19 cellular contexts compared by ENCODE assay signal in the genomic region with DNA sequence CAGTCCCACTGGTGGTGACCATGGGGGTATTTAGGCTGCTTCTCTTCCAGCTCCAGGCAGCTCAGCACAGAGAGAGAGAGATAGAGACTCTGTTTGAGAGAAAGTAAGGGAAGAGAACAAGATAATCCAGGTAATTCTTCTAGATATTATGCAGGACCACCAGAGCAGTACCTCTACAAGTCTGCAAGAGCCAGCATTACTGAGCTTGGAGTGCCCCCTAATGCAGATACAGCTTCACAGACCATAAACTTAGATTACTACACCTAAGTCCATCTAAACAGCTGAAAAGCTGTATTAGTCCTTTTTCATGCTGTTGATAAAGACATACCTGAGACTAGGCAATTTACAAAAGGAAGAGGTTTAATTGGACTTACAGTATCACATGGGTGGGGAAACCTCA.
A peak's percentile ranks its signal among the peaks of the same experiment; 100 is the strongest.
DNase-seq lines count a peak whose midpoint lies in the region; ATAC-seq, FAIRE-seq and TF ChIP-seq lines count a peak whose summit lies in the region.
"Had no signal": no experiment of that assay in that cellular context is flagged by ENCODE, and none has a peak within 500 bp of the region (broad histone marks: within the 10 kb centered on the region; RNA-seq: fewer than 3 reads in every experiment).

No MANE protein-coding gene starts in this region.

- H2AFZ ChIP-seq in GM23338: no peak overlapping the region

- TF ChIP-seq CTCF in D721Med (IDR thresholded peaks at IDR 0.05; ENCODE audit: insufficient read depth, missing control alignments) (peak; percentile 3), GM23338 (conservative IDR thresholded peaks at IDR 0.05; ENCODE audit: low read depth in 2 of 2) (peak; percentile 22 to 65; a peak in 3 of 4 replicates), right lobe of liver (IDR thresholded peaks at IDR 0.05) (no peak), omental fat pad (IDR thresholded peaks at IDR 0.05) (no peak)

- no peak overlapping the region for H3K4me3 Mint-ChIP-seq in GM23338
- no peak overlapping the region for H3K4me3 Mint-ChIP-seq in effector memory CD8-positive, alpha-beta T cell
- H3K4me3 Mint-ChIP-seq: CD8-positive, alpha-beta T cell had no signal

- TF ChIP-seq POLR2A in right lobe of liver (IDR thresholded peaks at IDR 0.05): no peak

- H3K27me3 Mint-ChIP-seq in GM23338 (ENCODE audit: insufficient read depth, low read depth, poor library complexity): no peaks in the 10 kb centered on the region
- H3K27me3 Mint-ChIP-seq in effector memory CD8-positive, alpha-beta T cell: no peaks in the 10 kb centered on the region

- H3K9me2 ChIP-seq in GM23338 (ENCODE audit: insufficient read depth): peaks cover 14% of the 10 kb centered on the region; the same call in 1 of the 2 replicates

- H3K27ac ChIP-seq in GM23338 (ENCODE audit: low read depth) (no peak overlapping the region), right lobe of liver (no peak overlapping the region)
- H3K27ac ChIP-seq: HL-60, RWPE1, SJCRH30 had no signal

- ATAC-seq in GM23338: no peak
- ATAC-seq in effector memory CD8-positive, alpha-beta T cell (replicated peaks): no peak
- ATAC-seq in right lobe of liver: no peak
- ATAC-seq in omental fat pad (ENCODE audit: low FRiP score): no peak
- ATAC-seq in HG03175 (IDR thresholded peaks at IDR 0.05; ENCODE audit: unreplicated experiment): no peak
- ATAC-seq: CD8-positive, alpha-beta T cell; K562 had no signal

- H3K36me3 ChIP-seq in GM23338 (ENCODE audit: insufficient read depth): no peaks in the 10 kb centered on the region
- H3K36me3 ChIP-seq in right lobe of liver: no peaks in the 10 kb centered on the region
- H3K36me3 ChIP-seq: SJCRH30 had no signal

- no peaks in the 10 kb centered on the region for H3K36me3 Mint-ChIP-seq in GM23338 (ENCODE audit: low read depth)
- H3K36me3 Mint-ChIP-seq in effector memory CD8-positive, alpha-beta T cell (ENCODE audit: insufficient read depth): no peaks in the 10 kb centered on the region
- H3K36me3 Mint-ChIP-seq: CD8-positive, alpha-beta T cell had no signal

- DNase-seq in D721Med (ENCODE audit: insufficient read length, low spot score) (no peak), GM23338 (ENCODE audit: low spot score) (peak; percentile 14), astrocyte of the hippocampus (ENCODE audit: low read depth, low spot score) (peak; percentile 6), kidney glomerular epithelial cell (lab: John Stamatoyannopoulos, UW) (peak; percentile 1), right lobe of liver (no peak), omental fat pad (ENCODE audit: low spot score) (no peak)
- DNase-seq in effector memory CD8-positive, alpha-beta T cell: no peak
- DNase-seq: CD8-positive, alpha-beta T cell; EL; NCI-H1105; NCI-H1694 treated with DMSO at 0.1 percent for 48 hours; NCI-H2171; NK-92 treated with Interleukin-12 subunit alpha and Interleukin-12 subunit beta, amount 100 ng/mL, for 24 hours; SJCRH30; T-helper 1 cell had no signal

- no peaks in the 10 kb centered on the region for H3K9me3 ChIP-seq in right lobe of liver
- H3K9me3 ChIP-seq: SJCRH30 had no signal

- H3K27me3 ChIP-seq in GM23338 (ENCODE audit: insufficient read depth): no peaks in the 10 kb centered on the region
- H3K27me3 ChIP-seq in right lobe of liver: no peaks in the 10 kb centered on the region
- H3K27me3 ChIP-seq: SJCRH30 had no signal

- H3K4me1 ChIP-seq in GM23338 (ENCODE audit: insufficient read depth) (no peaks in the 10 kb centered on the region), right lobe of liver (no peaks in the 10 kb centered on the region)
- H3K4me1 ChIP-seq: SJCRH30 had no signal

- no peaks in the 10 kb centered on the region for H3K79me2 ChIP-seq in GM23338 (replicated peaks; ENCODE audit: insufficient read depth)

- no peak overlapping the region for H3K4me2 ChIP-seq in GM23338

- no peaks in the 10 kb centered on the region for H3K4me1 Mint-ChIP-seq in GM23338
- H3K4me1 Mint-ChIP-seq in effector memory CD8-positive, alpha-beta T cell (ENCODE audit: low read depth in 2 of 2): no peaks in the 10 kb centered on the region

- intact Hi-C loops in right lobe of liver (cut with DNase I): no loop called here

- no peak overlapping the region for H3K27ac Mint-ChIP-seq in GM23338
- H3K27ac Mint-ChIP-seq in effector memory CD8-positive, alpha-beta T cell: no peak overlapping the region
- H3K27ac Mint-ChIP-seq: CD8-positive, alpha-beta T cell had no signal

- H4K20me1 ChIP-seq in GM23338 (replicated peaks; ENCODE audit: insufficient read depth): no peaks in the 10 kb centered on the region

- no peaks in the 10 kb centered on the region for H3F3A ChIP-seq in GM23338 (replicated peaks; ENCODE audit: low read depth)

- peaks cover 3% of the 10 kb centered on the region for H3K9me3 Mint-ChIP-seq in GM23338
- peaks cover 7 to 16% of the 10 kb centered on the region in 2 donors for H3K9me3 Mint-ChIP-seq in effector memory CD8-positive, alpha-beta T cell

- H3K4me3 ChIP-seq in GM23338 (no peak overlapping the region), right lobe of liver (no peak overlapping the region)
- H3K4me3 ChIP-seq: K562, SJCRH30 had no signal

- no peak for FAIRE-seq in D721Med (lab: Jason Lieb, UNC)
- FAIRE-seq: K562 had no signal

TF ChIP-seq in GM23338, 12 proteins besides CTCF, POLR2A, EP300 and RAD21 (continues in another document):
- TF ChIP-seq EZH2 (IDR thresholded peaks at IDR 0.05; ENCODE audit: low read depth, unreplicated experiment): no peak
- TF ChIP-seq CREB1 (CRISPR knock-in tag; IDR thresholded peaks at IDR 0.05; ENCODE audit: low read depth): no peak
- TF ChIP-seq ZNF331 (CRISPR knock-in tag; IDR thresholded peaks at IDR 0.05; ENCODE audit: low read depth): no peak
- TF ChIP-seq REST (IDR thresholded peaks at IDR 0.05; ENCODE audit: unreplicated experiment): no peak

Comparison
In these comparisons a context has a peak if more than half of its experiments do, and no peak if none do; other contexts are left out.
1. DNase-seq: peak in GM23338 (single experiment), astrocyte of the hippocampus (single experiment) and kidney glomerular epithelial cell (single experiment); none in D721Med (single experiment), effector memory CD8-positive, alpha-beta T cell (0 of 3), right lobe of liver (0 of 3) and omental fat pad (single experiment).
2. CTCF ChIP-seq: peak in D721Med (single experiment) and GM23338 (2 of 2); none in right lobe of liver (0 of 4) and omental fat pad (0 of 3).